Comparison of ENCODE assay signal across 10 cellular contexts in genomic region chrX:67544871-67545771, GRCh38. TPM values are rescaled to one million over a fixed set of nuclear protein-coding genes. Genes with fewer than 3 reads are reported as not detected.
DNase-seq lines count a peak whose midpoint lies in the region; ATAC-seq, FAIRE-seq and TF ChIP-seq lines count a peak whose summit lies in the region.
"Had no signal": no experiment of that assay in that cellular context is flagged by ENCODE, and none has a peak within 500 bp of the region (broad histone marks: within the 10 kb centered on the region; RNA-seq: fewer than 3 reads in every experiment).

No MANE protein-coding gene starts in this region.

- BruUV-seq in HepG2 (replicated peaks; lab: Mats Ljungman, UMichigan), result no TSS peak

- H3K36me3 Mint-ChIP-seq in chondrocyte (ENCODE audit: low read depth), result no peaks in the 10 kb centered on the region
- no peaks in the 10 kb centered on the region for H3K36me3 Mint-ChIP-seq in type B pancreatic cell
- H3K36me3 Mint-ChIP-seq in stimulated activated effector memory CD8-positive, alpha-beta T cell treated with anti-CD3 and anti-CD28 coated beads, Interleukin-12 subunit alpha, Interleukin-12 subunit beta, amount 100 ng/mL, for 72 hours, result no peaks in the 10 kb centered on the region
- H3K36me3 Mint-ChIP-seq: activated naive CD8-positive, alpha-beta T cell treated with anti-CD3 and anti-CD28 coated beads, Interleukin-2, amount 10 ng/mL, durations not matched to agents 7 days and 5 days had no signal

- peak; percentile 3 for DNase-seq in activated CD4-positive, alpha-beta T cell treated with anti-CD3 and anti-CD28 coated beads for 48 hours
- DNase-seq in activated CD4-positive, alpha-beta T cell treated with anti-CD3 and anti-CD28 coated beads, Interleukin-2, amount 50 U/mL, for 1 hour, result no peak
- DNase-seq in chondrocyte (ENCODE audit: low spot score) (no peak), HepG2 (ENCODE audit: low spot score) (no peak), type B pancreatic cell (ENCODE audit: extremely low spot score, unreplicated experiment) (peak; percentile 63), SIG-M5 (lab: John Stamatoyannopoulos, UW) (no peak)
- DNase-seq in activated CD8-positive, alpha-beta memory T cell treated with anti-CD3 and anti-CD28 coated beads, Interleukin-2, amount 50 U/mL, for 4 hours, result no peak
- DNase-seq in stimulated activated effector memory CD8-positive, alpha-beta T cell treated with anti-CD3 and anti-CD28 coated beads, Interleukin-12 subunit alpha, Interleukin-12 subunit beta, amount 100 ng/mL, for 72 hours (ENCODE audit: low spot score in 2 of 2), result no peak
- DNase-seq: activated naive CD8-positive, alpha-beta T cell treated with anti-CD3 and anti-CD28 coated beads, Interleukin-2, amount 10 ng/mL, durations not matched to agents 7 days and 5 days; CD4-positive, alpha-beta T cell had no signal

- no peaks in the 10 kb centered on the region for H3K9me3 ChIP-seq in HepG2 (ENCODE audit: low read length)

- H3K4me3 Mint-ChIP-seq in chondrocyte (ENCODE audit: unreplicated experiment) (peak overlapping the region; percentile 77), type B pancreatic cell (peak overlapping the region; percentile 88)
- H3K4me3 Mint-ChIP-seq in stimulated activated effector memory CD8-positive, alpha-beta T cell treated with anti-CD3 and anti-CD28 coated beads, Interleukin-12 subunit alpha, Interleukin-12 subunit beta, amount 100 ng/mL, for 72 hours, result no peak overlapping the region
- H3K4me3 Mint-ChIP-seq: CD4-positive, alpha-beta T cell had no signal

- CTCF ChIA-PET in HepG2 (lab: Yijun Ruan, JAX; ENCODE audit: low intra/inter-chr PET ratio, low total read pairs), result no interaction called here

- in situ Hi-C loops in HepG2 (cut with HindIII; ENCODE audit: extremely low pct_ligation_motif_present, low pct_unique_long_range_greater_than_20kb), result no loop called here

- no peak overlapping the region for H3K27ac ChIP-seq in HepG2 (ENCODE audit: extremely low read length, insufficient read depth, low read length)

- H3K9me3 Mint-ChIP-seq in chondrocyte (ENCODE audit: low read depth), result peaks cover 15% of the 10 kb centered on the region
- no peaks in the 10 kb centered on the region for H3K9me3 Mint-ChIP-seq in type B pancreatic cell
- peaks cover 4% of the 10 kb centered on the region for H3K9me3 Mint-ChIP-seq in stimulated activated effector memory CD8-positive, alpha-beta T cell treated with anti-CD3 and anti-CD28 coated beads, Interleukin-12 subunit alpha, Interleukin-12 subunit beta, amount 100 ng/mL, for 72 hours
- H3K9me3 Mint-ChIP-seq: activated naive CD8-positive, alpha-beta T cell treated with anti-CD3 and anti-CD28 coated beads, Interleukin-2, amount 10 ng/mL, durations not matched to agents 7 days and 5 days; CD4-positive, alpha-beta T cell had no signal

- no peak for TF ChIP-seq POLR2A in HepG2 (IDR thresholded peaks at IDR 0.05; ENCODE audit: insufficient read depth in 1 of 2, low read depth in 2 of 2, low read length in 2 of 2)

- peaks cover 30% of the 10 kb centered on the region for H3K4me1 Mint-ChIP-seq in chondrocyte (ENCODE audit: low read depth)
- no peaks in the 10 kb centered on the region for H3K4me1 Mint-ChIP-seq in type B pancreatic cell (ENCODE audit: unreplicated experiment)
- no peaks in the 10 kb centered on the region for H3K4me1 Mint-ChIP-seq in stimulated activated effector memory CD8-positive, alpha-beta T cell treated with anti-CD3 and anti-CD28 coated beads, Interleukin-12 subunit alpha, Interleukin-12 subunit beta, amount 100 ng/mL, for 72 hours
- H3K4me1 Mint-ChIP-seq: activated naive CD8-positive, alpha-beta T cell treated with anti-CD3 and anti-CD28 coated beads, Interleukin-2, amount 10 ng/mL, durations not matched to agents 7 days and 5 days had no signal

- peak overlapping the region; percentile 12; the same call in 1 of the 2 replicates for H3K4me2 ChIP-seq in HepG2 (ENCODE audit: low read depth, low read length)

- H3K27me3 Mint-ChIP-seq in chondrocyte (ENCODE audit: low read depth) (no peaks in the 10 kb centered on the region), type B pancreatic cell (peaks cover 69% of the 10 kb centered on the region)

- H3K9ac ChIP-seq in HepG2 (ENCODE audit: insufficient read depth, low read depth, low read length), result no peak overlapping the region

- POLR2A ChIA-PET in HepG2 (lab: Yijun Ruan, JAX), result no interaction called here

- H3K79me2 ChIP-seq in HepG2 (ENCODE audit: insufficient read depth, low read length), result no peaks in the 10 kb centered on the region

- H3K4me1 ChIP-seq in HepG2 (ENCODE audit: insufficient read depth, low read length), result no peaks in the 10 kb centered on the region

- 0% methylated on average over 1 of the region's 39 CpGs for WGBS in HepG2 (ENCODE audit: low lambda C conversion rate)

- TF ChIP-seq EP300 in HepG2 (IDR thresholded peaks at IDR 0.05; ENCODE audit: low read depth in 2 of 2, low read length in 2 of 2) (no peak), HepG2 (CRISPR knock-in tag; IDR thresholded peaks at IDR 0.05; ENCODE audit: borderline replicate concordance) (no peak)

- no peaks in the 10 kb centered on the region for H3K36me3 ChIP-seq in HepG2 (replicated peaks in 1 of 2; ENCODE audit: control insufficient read depth in 1 of 2, insufficient read depth in 2 of 2, low read length in 2 of 2)

- H3K27me3 ChIP-seq in HepG2 (ENCODE audit: control insufficient read depth in 1 of 2, insufficient read depth in 2 of 2, low read length in 2 of 2), result peaks cover 2 to 24% of the 10 kb centered on the region in 2 experiments; a peak in 3 of 5 replicates

- no peak for FAIRE-seq in HepG2 (lab: Jason Lieb, UNC)

- intact Hi-C loops in HepG2 (cut with micrococcal nuclease; ENCODE audit: unreplicated experiment), result no loop called here

- H3K4me3 ChIP-seq in HepG2 (replicated peaks in 1 of 3; ENCODE audit: insufficient read depth in 1 of 3, low read depth in 2 of 3, low read length in 3 of 3), result no peak overlapping the region

- no peak overlapping the region for H2AFZ ChIP-seq in HepG2 (ENCODE audit: low read length)

- no peak for TF ChIP-seq RAD21 in HepG2 (CRISPR knock-in tag; IDR thresholded peaks at IDR 0.05)

- peak; percentile 62 for ATAC-seq in HepG2
- no peak for ATAC-seq in stimulated activated effector memory CD8-positive, alpha-beta T cell treated with anti-CD3 and anti-CD28 coated beads, Interleukin-12 subunit alpha, Interleukin-12 subunit beta, amount 100 ng/mL, for 72 hours

- H3K27ac Mint-ChIP-seq in chondrocyte (ENCODE audit: unreplicated experiment) (peak overlapping the region; percentile 57), type B pancreatic cell (no peak overlapping the region)
- no peak overlapping the region for H3K27ac Mint-ChIP-seq in stimulated activated effector memory CD8-positive, alpha-beta T cell treated with anti-CD3 and anti-CD28 coated beads, Interleukin-12 subunit alpha, Interleukin-12 subunit beta, amount 100 ng/mL, for 72 hours
- H3K27ac Mint-ChIP-seq: activated naive CD8-positive, alpha-beta T cell treated with anti-CD3 and anti-CD28 coated beads, Interleukin-2, amount 10 ng/mL, durations not matched to agents 7 days and 5 days; CD4-positive, alpha-beta T cell had no signal

- no peaks in the 10 kb centered on the region for H4K20me1 ChIP-seq in HepG2 (ENCODE audit: insufficient read depth, low read length)

- no peak for TF ChIP-seq CTCF in chondrocyte (IDR thresholded peaks at IDR 0.05)
- no peak for TF ChIP-seq CTCF in HepG2 (CRISPR knock-in tag; IDR thresholded peaks at IDR 0.05)
- no peak for TF ChIP-seq CTCF in type B pancreatic cell (conservative IDR thresholded peaks at IDR 0.05)

TF ChIP-seq in HepG2, 621 proteins besides CTCF, POLR2A, EP300 and RAD21 (continues in another document):
- no peak for TF ChIP-seq PLSCR1 (CRISPR knock-in tag; IDR thresholded peaks at IDR 0.05; ENCODE audit: borderline replicate concordance)

RNA-seq across cellular contexts. Expression of gene AR, which starts 1.3 kb away (rescaled TPM):
- 3.3 to 4.2 TPM (median 4.0 TPM) in 3 replicates for total RNA-seq in chondrocyte
- not detected in 2 replicates for total RNA-seq in HepG2 (2016; rRNA removed; fragmentation: Illumina TruSeq; extraction: Trizol)
- total RNA-seq in HepG2 (2016; cell fraction: cytosol; rRNA removed; fragmentation: Illumina TruSeq; extraction: Trizol; ENCODE audit: low read depth), result not detected in 2 replicates
- total RNA-seq in HepG2 (2016; cell fraction: insoluble cytoplasmic fraction; rRNA removed; fragmentation: Illumina TruSeq; extraction: Trizol), result not detected in 2 replicates
- not detected in 2 replicates for total RNA-seq in HepG2 (2016; cell fraction: membrane; rRNA removed; fragmentation: Illumina TruSeq; extraction: Trizol)
- not detected in 2 replicates for total RNA-seq in HepG2 (2016; cell fraction: nucleus; rRNA removed; fragmentation: Illumina TruSeq; extraction: Trizol)
- polyA plus RNA-seq in HepG2 (2011; rRNA removed), result not detected in 2 replicates
- polyA plus RNA-seq in HepG2 (2011; cell fraction: cytosol; rRNA removed), result not detected in 2 replicates
- polyA plus RNA-seq in HepG2 (2011; cell fraction: nucleus; rRNA removed), result not detected in 2 replicates
- polyA plus RNA-seq in HepG2 (2012), result not detected in 2 replicates
- polyA plus RNA-seq in HepG2 (2016; cell fraction: cytosol; fragmentation: Illumina TruSeq; extraction: Trizol; ENCODE audit: low read depth), result not detected in 2 replicates
- polyA plus RNA-seq in HepG2 (2016; cell fraction: insoluble cytoplasmic fraction; fragmentation: Illumina TruSeq; extraction: Trizol; ENCODE audit: low read depth), result not detected in 2 replicates
- polyA plus RNA-seq in HepG2 (2016; cell fraction: membrane; fragmentation: Illumina TruSeq; extraction: Trizol; ENCODE audit: low read depth), result not detected in 2 replicates
- not detected in 2 replicates for polyA plus RNA-seq in HepG2 (2016; cell fraction: nucleus; fragmentation: Illumina TruSeq; extraction: Trizol; ENCODE audit: insufficient read depth, low read depth)
- polyA minus RNA-seq in HepG2 (2011; rRNA and poly(A)+ RNA removed; ENCODE audit: low replicate concordance), result not detected in 2 replicates
- not detected in 2 replicates for polyA minus RNA-seq in HepG2 (2011; cell fraction: cytosol; rRNA and poly(A)+ RNA removed)
- polyA minus RNA-seq in HepG2 (2011; cell fraction: nucleus; rRNA and poly(A)+ RNA removed), result not detected in 2 replicates
- total RNA-seq in type B pancreatic cell (ENCODE audit: low replicate concordance), result 0.57 and 1.5 TPM in 2 replicates
- total RNA-seq: activated naive CD8-positive, alpha-beta T cell treated with anti-CD3 and anti-CD28 coated beads, Interleukin-2, amount 10 ng/mL, durations not matched to agents 7 days and 5 days; CD4-positive, alpha-beta T cell had no signal

Comparison
In these comparisons a context has a peak if more than half of its experiments do, and no peak if none do; other contexts are left out.
1. DNase-seq: peak in activated CD4-positive, alpha-beta T cell treated with anti-CD3 and anti-CD28 coated beads for 48 hours (single experiment) and type B pancreatic cell (single experiment); none in activated CD4-positive, alpha-beta T cell treated with anti-CD3 and anti-CD28 coated beads, Interleukin-2, amount 50 U/mL, for 1 hour (single experiment), chondrocyte (single experiment), HepG2 (single experiment), activated CD8-positive, alpha-beta memory T cell treated with anti-CD3 and anti-CD28 coated beads, Interleukin-2, amount 50 U/mL, for 4 hours (single experiment), stimulated activated effector memory CD8-positive, alpha-beta T cell treated with anti-CD3 and anti-CD28 coated beads, Interleukin-12 subunit alpha, Interleukin-12 subunit beta, amount 100 ng/mL, for 72 hours (0 of 2) and SIG-M5 (single experiment).